Comparison of ENCODE assay signal across 19 cellular contexts in genomic region chr2:239117831-239118230, GRCh38.
A peak's percentile ranks its signal among the peaks of the same experiment; 100 is the strongest.
DNase-seq lines count a peak whose midpoint lies in the region; ATAC-seq and TF ChIP-seq lines count a peak whose summit lies in the region.
"Had no signal": no experiment of that assay in that cellular context is flagged by ENCODE, and none has a peak within 500 bp of the region (broad histone marks: within the 10 kb centered on the region; RNA-seq: fewer than 3 reads in every experiment).

No MANE protein-coding gene starts in this region.

- H3K27me3 Mint-ChIP-seq in activated T-cell treated with anti-CD3 and anti-CD28 coated beads, Interleukin-2, amount 50 U/mL, for 72 hours (ENCODE audit: low read depth): no peaks in the 10 kb centered on the region
- no peaks in the 10 kb centered on the region for H3K27me3 Mint-ChIP-seq in activated T-cell treated with anti-CD3 and anti-CD28 coated beads, Interleukin-2, amount 50 U/mL, for 4 hours (ENCODE audit: low read depth)
- H3K27me3 Mint-ChIP-seq in T-helper 17 cell: no peaks in the 10 kb centered on the region
- no peaks in the 10 kb centered on the region for H3K27me3 Mint-ChIP-seq in neural crest cell (ENCODE audit: low read depth)

- H3K9me3 Mint-ChIP-seq in activated T-cell treated with anti-CD3 and anti-CD28 coated beads, Interleukin-2, amount 50 U/mL, for 72 hours: no peaks in the 10 kb centered on the region
- no peaks in the 10 kb centered on the region for H3K9me3 Mint-ChIP-seq in activated T-cell treated with anti-CD3 and anti-CD28 coated beads, Interleukin-2, amount 50 U/mL, for 4 hours
- no peaks in the 10 kb centered on the region for H3K9me3 Mint-ChIP-seq in neural crest cell

- H3K36me3 ChIP-seq in BLaER1: no peaks in the 10 kb centered on the region
- peaks cover 0 to 24% of the 10 kb centered on the region in 2 donors for H3K36me3 ChIP-seq in gastrocnemius medialis

- peak overlapping the region; percentile 41 for H3K27ac Mint-ChIP-seq in activated T-cell treated with anti-CD3 and anti-CD28 coated beads, Interleukin-2, amount 50 U/mL, for 72 hours
- H3K27ac Mint-ChIP-seq in T-helper 17 cell: peak overlapping the region; percentile 88
- peak overlapping the region; percentile 78 for H3K27ac Mint-ChIP-seq in neural crest cell (ENCODE audit: unreplicated experiment)

- peaks cover 25% of the 10 kb centered on the region; the same call in 1 of the 2 replicates for H4K20me1 ChIP-seq in BLaER1

- H3K4me1 Mint-ChIP-seq in activated T-cell treated with anti-CD3 and anti-CD28 coated beads, Interleukin-2, amount 50 U/mL, for 72 hours (ENCODE audit: low read depth): peaks cover 29% of the 10 kb centered on the region
- H3K4me1 Mint-ChIP-seq in activated T-cell treated with anti-CD3 and anti-CD28 coated beads, Interleukin-2, amount 50 U/mL, for 4 hours (ENCODE audit: low read depth): peaks cover 29% of the 10 kb centered on the region
- peaks cover 35% of the 10 kb centered on the region for H3K4me1 Mint-ChIP-seq in T-helper 17 cell
- H3K4me1 Mint-ChIP-seq in neural crest cell: peaks cover 46% of the 10 kb centered on the region

- no peak for TF ChIP-seq POLR2A in GM18505 (IDR thresholded peaks at IDR 0.05; ENCODE audit: borderline replicate concordance, extremely low read depth, insufficient read depth, insufficient read length)
- TF ChIP-seq POLR2A in gastrocnemius medialis (IDR thresholded peaks at IDR 0.05): no peak

- ATAC-seq in activated T-cell treated with anti-CD3 and anti-CD28 coated beads, Interleukin-2, amount 50 U/mL, for 72 hours (replicated peaks in 1 of 2): no peak
- ATAC-seq in activated T-cell treated with anti-CD3 and anti-CD28 coated beads, Interleukin-2, amount 50 U/mL, for 4 hours: no peak
- no peak for ATAC-seq in T-helper 17 cell
- ATAC-seq in GM18505 (IDR thresholded peaks at IDR 0.05; ENCODE audit: unreplicated experiment): no peak
- ATAC-seq in gastrocnemius medialis: no peak

- H3K4me3 Mint-ChIP-seq in activated T-cell treated with anti-CD3 and anti-CD28 coated beads, Interleukin-2, amount 50 U/mL, for 72 hours: no peak overlapping the region
- no peak overlapping the region for H3K4me3 Mint-ChIP-seq in activated T-cell treated with anti-CD3 and anti-CD28 coated beads, Interleukin-2, amount 50 U/mL, for 4 hours
- H3K4me3 Mint-ChIP-seq in T-helper 17 cell: peak overlapping the region; percentile 57
- H3K4me3 Mint-ChIP-seq in neural crest cell: no peak overlapping the region

- peak overlapping the region; percentile 61 for H3K4me3 ChIP-seq in BLaER1
- H3K4me3 ChIP-seq in gastrocnemius medialis: no peak overlapping the region

- DNase-seq in activated T-cell treated with anti-CD3 and anti-CD28 coated beads, Interleukin-2, amount 50 U/mL, for 72 hours: no peak
- DNase-seq in activated T-cell treated with anti-CD3 and anti-CD28 coated beads, Interleukin-2, amount 50 U/mL, for 4 hours: no peak
- DNase-seq in T-helper 17 cell: no peak
- DNase-seq in neural crest cell (ENCODE audit: low read depth, low spot score): no peak
- DNase-seq in KBM-7: no peak
- no peak for DNase-seq in gastrocnemius medialis
- DNase-seq: 8988T, GF-D8, H7, NCI-H1092, NCI-H1436, NCI-H187 treated with DMSO at 0.1 percent for 48 hours, NCI-H2107, NCI-H446 treated with DMSO at 0.1 percent for 48 hours, NCI-H526 treated with DMSO at 0.1 percent for 48 hours, Right ventricle myocardium superior had no signal

- in situ Hi-C loops in KBM-7 (cut with MboI; ENCODE audit: low pct_unique_long_range_greater_than_20kb, low sequenced_read_pairs) (no loop called here), gastrocnemius medialis (cut with MboI; ENCODE audit: low sequenced_read_pairs in 4 of 4) (no loop called here)

- H3K4me1 ChIP-seq in BLaER1 (peaks cover 99% of the 10 kb centered on the region), gastrocnemius medialis (peaks cover 0 to 7% of the 10 kb centered on the region in 2 donors)

- peak overlapping the region; percentile 75 for H3K9ac ChIP-seq in BLaER1

- H3K9me3 ChIP-seq in BLaER1 (no peaks in the 10 kb centered on the region), T-helper 17 cell (ENCODE audit: control insufficient read depth, low read length, poor library complexity, severe bottlenecking) (no peaks in the 10 kb centered on the region), gastrocnemius medialis (no peaks in the 10 kb centered on the region)

- H3K27ac ChIP-seq in BLaER1: peak overlapping the region; percentile 85
- H3K27ac ChIP-seq in gastrocnemius medialis: no peak overlapping the region
- H3K27ac ChIP-seq: C4-2B had no signal

- H3K4me2 ChIP-seq in BLaER1: peak overlapping the region; percentile 95

- peaks cover 0 to 2% of the 10 kb centered on the region in 2 donors for H3K36me3 Mint-ChIP-seq in activated T-cell treated with anti-CD3 and anti-CD28 coated beads, Interleukin-2, amount 50 U/mL, for 72 hours (ENCODE audit: insufficient read depth in 2 of 2)
- H3K36me3 Mint-ChIP-seq in activated T-cell treated with anti-CD3 and anti-CD28 coated beads, Interleukin-2, amount 50 U/mL, for 4 hours (ENCODE audit: insufficient read depth): peaks cover 1% of the 10 kb centered on the region
- H3K36me3 Mint-ChIP-seq in T-helper 17 cell (ENCODE audit: low read depth) (peaks cover 4% of the 10 kb centered on the region), neural crest cell (ENCODE audit: low read depth) (no peaks in the 10 kb centered on the region)

- intact Hi-C loops in gastrocnemius medialis (cut with DNase I; ENCODE audit: low total_unique reads): no loop called here

- TF ChIP-seq CTCF in neural crest cell (conservative IDR thresholded peaks at IDR 0.05) (no peak), gastrocnemius medialis (IDR thresholded peaks at IDR 0.05 in 4 of 5, conservative IDR thresholded peaks at IDR 0.05 in 1 of 5) (no peak)

- no peaks in the 10 kb centered on the region for H3K27me3 ChIP-seq in BLaER1
- H3K27me3 ChIP-seq in gastrocnemius medialis: no peaks in the 10 kb centered on the region
